8 cellular contexts compared by ENCODE assay signal in the genomic region with DNA sequence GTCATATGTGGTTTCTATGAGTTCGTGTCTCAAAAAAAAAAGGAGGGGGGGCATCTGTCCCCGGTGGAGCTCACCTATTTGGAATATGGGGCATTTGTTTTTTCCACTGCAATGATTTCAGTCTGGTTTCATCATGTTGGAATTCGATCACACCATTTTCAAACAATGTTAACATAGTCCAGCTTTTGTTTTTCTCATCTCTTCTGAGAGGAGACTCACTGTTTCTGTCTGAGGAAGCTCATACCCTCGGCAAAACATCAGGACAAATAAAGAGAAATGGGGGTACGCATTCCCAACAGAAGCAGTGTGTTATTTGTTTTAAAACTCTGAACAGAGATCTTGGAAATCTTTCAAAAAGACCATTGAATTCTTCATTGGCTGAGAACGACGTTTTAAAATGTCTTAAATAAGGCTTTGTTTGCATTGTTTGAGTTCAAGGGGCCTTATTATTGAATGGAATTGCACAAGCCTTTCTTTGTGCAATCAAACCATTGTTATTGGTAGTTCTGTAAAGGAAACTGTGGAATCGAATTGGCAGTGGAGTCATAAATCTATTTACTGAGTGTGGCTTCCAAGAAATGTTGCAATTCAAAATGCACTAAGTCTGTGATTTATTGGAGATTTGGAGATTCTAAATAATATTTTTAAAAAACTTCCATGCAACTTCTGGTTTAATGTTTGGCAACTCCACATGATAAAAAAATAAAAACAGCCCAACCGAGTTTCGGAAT.
A peak's percentile ranks its signal among the peaks of the same experiment; 100 is the strongest.
DNase-seq lines count a peak whose midpoint lies in the region; FAIRE-seq and TF ChIP-seq lines count a peak whose summit lies in the region.

No MANE protein-coding gene starts in this region.

- H3K27ac ChIP-seq in A673 (ENCODE audit: low read depth, low read length, poor library complexity, severe bottlenecking), result peak overlapping the region; percentile 88
- H3K27ac ChIP-seq in H1 (ENCODE audit: low read depth, low read length), result no peak overlapping the region

- H2BK15ac ChIP-seq in H1 (ENCODE audit: low read length), result no peak overlapping the region

- no peak overlapping the region for H3K4ac ChIP-seq in H1 (replicated peaks; ENCODE audit: insufficient read length, low read depth, low read length)

- no peak overlapping the region for H2BK20ac ChIP-seq in H1 (ENCODE audit: low read length)

- TF ChIP-seq EP300 in H1 (IDR thresholded peaks at IDR 0.05; ENCODE audit: borderline replicate concordance in 1 of 2, low read depth in 2 of 2, low read length in 2 of 2), result no peak

- H3K9ac ChIP-seq in H1 (replicated peaks in 1 of 4; ENCODE audit: extremely low read depth in 1 of 4, low read depth in 3 of 4, low read length in 3 of 4), result no peak overlapping the region

- no peak overlapping the region for H4K5ac ChIP-seq in H1 (ENCODE audit: insufficient read length, low read depth, low read length)

- TF ChIP-seq CTCF in A673 (conservative IDR thresholded peaks at IDR 0.05; ENCODE audit: low read depth, low read length) (no peak), H1 (IDR thresholded peaks at IDR 0.05; ENCODE audit: control extremely low read depth in 1 of 3, insufficient read depth in 1 of 3, low read depth in 1 of 3, low read length in 3 of 3) (no peak)

- H2AK5ac ChIP-seq in H1 (ENCODE audit: low read depth, low read length), result no peak overlapping the region

- intact Hi-C loops in A673 (cut with micrococcal nuclease; ENCODE audit: unreplicated experiment), result no loop called here
- intact Hi-C loops in posterior cingulate gyrus (cut with DNase I), result no loop called here

- peaks cover 22% of the 10 kb centered on the region for H3K36me3 ChIP-seq in A673 (ENCODE audit: insufficient read depth, low read length, poor library complexity, severe bottlenecking)
- H3K36me3 ChIP-seq in H1 (ENCODE audit: control insufficient read depth in 2 of 4, insufficient read depth in 4 of 4, low read length in 3 of 4), result no peaks in the 10 kb centered on the region

- no peak for TF ChIP-seq RAD21 in H1 (IDR thresholded peaks at IDR 0.05 in 1 of 2, conservative IDR thresholded peaks at IDR 0.05 in 1 of 2; ENCODE audit: low read depth in 2 of 2, low read length in 2 of 2)

- H3K4me2 ChIP-seq in H1 (ENCODE audit: insufficient read depth in 1 of 2, low read depth in 2 of 2, low read length in 2 of 2), result no peak overlapping the region

- H3K4me3 ChIP-seq in A673 (ENCODE audit: low read depth, low read length, poor library complexity, severe bottlenecking) (no peak overlapping the region), H1 (ENCODE audit: extremely low read depth in 1 of 4, insufficient read depth in 2 of 4, low read depth in 3 of 4, low read length in 4 of 4) (no peak overlapping the region)

- DNase-seq in A673 (ENCODE audit: low spot score) (peak; percentile 37), NCI-H2029 treated with DMSO at 0.1 percent for 48 hours (lab: John Stamatoyannopoulos, UW) (peak; percentile 9), H1 (ENCODE audit: low read depth in 1 of 2, low spot score in 2 of 2) (no peak), myocyte (ENCODE audit: low read depth) (peak; percentile 35), occipital lobe (lab: John Stamatoyannopoulos, UW) (no peak), NCI-H345 treated with DMSO at 0.1 percent for 48 hours (lab: John Stamatoyannopoulos, UW; ENCODE audit: unreplicated experiment) (no peak), HEK293T (ENCODE audit: extremely low spot score) (no peak), posterior cingulate gyrus (no peak)

- 0 out of 2 replicates have a peak overlapping the region, but pooled peaks have one; percentile 41 for H2AFZ ChIP-seq in H1 (ENCODE audit: low read length)

- H3K23me2 ChIP-seq in H1 (ENCODE audit: low read depth, low read length), result no peaks in the 10 kb centered on the region

- H3K27me3 ChIP-seq in A673 (replicated peaks; ENCODE audit: insufficient read depth, low read depth, low read length, poor library complexity), result no peaks in the 10 kb centered on the region
- H3K27me3 ChIP-seq in H1 (replicated peaks in 1 of 4; ENCODE audit: control insufficient read depth in 3 of 4, extremely low read depth in 1 of 4, insufficient read depth in 3 of 4, low read length in 3 of 4), result no peaks in the 10 kb centered on the region

- H3K79me2 ChIP-seq in H1 (ENCODE audit: control insufficient read depth in 1 of 2, insufficient read depth in 2 of 2, low read length in 2 of 2), result no peaks in the 10 kb centered on the region

- H3K23ac ChIP-seq in H1 (ENCODE audit: insufficient read length), result no peak overlapping the region

- no peak overlapping the region for H4K91ac ChIP-seq in H1 (replicated peaks; ENCODE audit: insufficient read length, low read length)

- H3K4me1 ChIP-seq in A673 (ENCODE audit: insufficient read depth, low read length, poor library complexity, severe bottlenecking), result peaks cover 43% of the 10 kb centered on the region
- H3K4me1 ChIP-seq in H1 (replicated peaks in 1 of 4; ENCODE audit: control insufficient read depth in 3 of 4, insufficient read depth in 4 of 4, low read length in 3 of 4), result no peaks in the 10 kb centered on the region

- H4K20me1 ChIP-seq in H1 (replicated peaks in 1 of 2; ENCODE audit: control insufficient read depth in 1 of 2, insufficient read depth in 2 of 2, low read length in 2 of 2), result no peaks in the 10 kb centered on the region

- no peak overlapping the region for H3K18ac ChIP-seq in H1 (ENCODE audit: extremely low read depth, low read length)

- CTCF ChIA-PET in A673 (lab: Charles Lee) (no interaction called here), H1 (lab: Charles Lee; ENCODE audit: partially characterized antibody) (interaction anchor here (0.5 to 1.1 kb wide), 2 partner anchors 8 to 13 kb away, joined by 3 to 4 read pairs; no protein-coding TSS in a partner anchor), HEK293T (lab: Yijun Ruan, JAX) (no interaction called here)

- TF ChIP-seq POLR2A in H1 (IDR thresholded peaks at IDR 0.05; ENCODE audit: control extremely low read depth in 1 of 2, low read depth in 2 of 2, low read length in 2 of 2), result no peak

- POLR2A ChIA-PET in A673 (lab: Charles Lee; ENCODE audit: low non-redundant PET), result interaction anchor here (0.6 kb wide), 1 partner anchor 155 kb away, joined by 3 read pairs; no protein-coding TSS in a partner anchor
- POLR2A ChIA-PET in H1 (lab: Charles Lee; ENCODE audit: partially characterized antibody), result no interaction called here
- POLR2A ChIA-PET in HEK293T (lab: Yijun Ruan, JAX), result no interaction called here

- no peak overlapping the region for H2BK120ac ChIP-seq in H1 (replicated peaks; ENCODE audit: low read depth, low read length)

- no peak overlapping the region for H4K8ac ChIP-seq in H1 (ENCODE audit: extremely low read depth, insufficient read depth, low read length)

- no peaks in the 10 kb centered on the region for H3K9me3 ChIP-seq in A673 (ENCODE audit: low read depth, low read length, poor library complexity, severe bottlenecking)
- H3K9me3 ChIP-seq in H1 (ENCODE audit: insufficient read depth in 2 of 2, low read depth in 1 of 2, low read length in 1 of 2), result no peaks in the 10 kb centered on the region

- no peak overlapping the region for H3K56ac ChIP-seq in H1 (replicated peaks; ENCODE audit: insufficient read length, low read depth, low read length)

- 85% methylated on average over 10 of the region's 10 CpGs; no CpG with 5 or more reads in 1 of the 2 experiments for WGBS in H1 (ENCODE audit: extremely low coverage in 1 of 2, insufficient coverage in 1 of 2, insufficient read length in 1 of 2, insufficient replicate concordance in 2 of 2, low coverage in 1 of 2, low lambda C conversion rate in 2 of 2, missing lambda C conversion rate in 1 of 2), 2 experiments

- H3K14ac ChIP-seq in H1 (ENCODE audit: insufficient read length), result no peak overlapping the region

- H2BK5ac ChIP-seq in H1 (ENCODE audit: low read depth, low read length), result no peak overlapping the region

- FAIRE-seq in H1 (lab: Jason Lieb, UNC), result no peak

- no peak overlapping the region for H2BK12ac ChIP-seq in H1 (ENCODE audit: low read depth, low read length)

- H3K79me1 ChIP-seq in H1 (ENCODE audit: low read depth, low read length), result no peaks in the 10 kb centered on the region

- BruUV-seq in A673 (replicated peaks; lab: Mats Ljungman, UMichigan), result TSS peak; percentile 7

TF ChIP-seq in H1, 55 proteins besides CTCF, POLR2A, EP300 and RAD21 (continues in another document):
- no peak for TF ChIP-seq PHF8 (conservative IDR thresholded peaks at IDR 0.05; ENCODE audit: low read depth, low read length)
- TF ChIP-seq, protein P1, sequence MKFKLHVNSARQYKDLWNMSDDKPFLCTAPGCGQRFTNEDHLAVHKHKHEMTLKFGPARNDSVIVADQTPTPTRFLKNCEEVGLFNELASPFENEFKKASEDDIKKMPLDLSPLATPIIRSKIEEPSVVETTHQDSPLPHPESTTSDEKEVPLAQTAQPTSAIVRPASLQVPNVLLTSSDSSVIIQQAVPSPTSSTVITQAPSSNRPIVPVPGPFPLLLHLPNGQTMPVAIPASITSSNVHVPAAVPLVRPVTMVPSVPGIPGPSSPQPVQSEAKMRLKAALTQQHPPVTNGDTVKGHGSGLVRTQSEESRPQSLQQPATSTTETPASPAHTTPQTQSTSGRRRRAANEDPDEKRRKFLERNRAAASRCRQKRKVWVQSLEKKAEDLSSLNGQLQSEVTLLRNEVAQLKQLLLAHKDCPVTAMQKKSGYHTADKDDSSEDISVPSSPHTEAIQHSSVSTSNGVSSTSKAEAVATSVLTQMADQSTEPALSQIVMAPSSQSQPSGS (IDR thresholded peaks at IDR 0.05; ENCODE audit: low read length), result no peak
- TF ChIP-seq EZH2 (IDR thresholded peaks at IDR 0.05; ENCODE audit: low read depth, low read length, severe bottlenecking), result no peak
- TF ChIP-seq NRF1 (IDR thresholded peaks at IDR 0.05; ENCODE audit: low read depth, low read length), result no peak
- no peak for TF ChIP-seq RBBP5 (IDR thresholded peaks at IDR 0.05; ENCODE audit: borderline replicate concordance, low read depth, low read length)

TF ChIP-seq in HEK293T, 16 proteins besides CTCF, POLR2A, EP300 and RAD21:
- TF ChIP-seq BHLHE40 (IDR thresholded peaks at IDR 0.05; ENCODE audit: borderline replicate concordance), result no peak
- TF ChIP-seq LEF1 (IDR thresholded peaks at IDR 0.05; ENCODE audit: borderline replicate concordance), result no peak
- no peak for TF ChIP-seq ELF4 (IDR thresholded peaks at IDR 0.05)
- no peak for TF ChIP-seq L3MBTL2 (conservative IDR thresholded peaks at IDR 0.05)

Comparison
In these comparisons a context has a peak if more than half of its experiments do, and no peak if none do; other contexts are left out.
1. DNase-seq: peak in A673 (single experiment), NCI-H2029 treated with DMSO at 0.1 percent for 48 hours (single experiment) and myocyte (single experiment); none in H1 (0 of 2), occipital lobe (single experiment), NCI-H345 treated with DMSO at 0.1 percent for 48 hours (single experiment), HEK293T (single experiment) and posterior cingulate gyrus (0 of 10).